Comparison of ENCODE assay signal across 10 cellular contexts in the genomic region with DNA sequence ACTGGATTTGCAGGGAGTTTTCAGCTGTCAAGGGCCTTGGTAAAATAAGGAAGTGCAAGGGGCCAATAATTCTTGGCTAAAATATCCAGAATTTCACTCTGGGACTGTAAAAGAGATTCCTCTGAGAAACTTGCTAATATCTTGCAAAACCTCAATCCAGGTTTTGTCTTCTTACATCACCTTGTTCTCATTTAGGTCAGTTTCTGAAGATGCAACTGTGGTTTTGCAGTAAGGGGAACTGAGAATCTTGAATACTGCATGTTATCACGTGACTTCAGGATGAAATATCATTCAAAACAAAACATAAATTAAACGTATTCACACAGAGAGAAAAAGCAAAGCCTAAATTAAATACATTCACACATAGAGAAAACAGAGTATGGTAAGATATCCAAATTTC. TPM values are rescaled to one million over a fixed set of nuclear protein-coding genes. Genes with fewer than 3 reads are reported as not detected.
DNase-seq lines count a peak whose midpoint lies in the region; ATAC-seq and TF ChIP-seq lines count a peak whose summit lies in the region.
"Had no signal": no experiment of that assay in that cellular context is flagged by ENCODE, and none has a peak within 500 bp of the region (broad histone marks: within the 10 kb centered on the region; RNA-seq: fewer than 3 reads in every experiment).

No MANE protein-coding gene starts in this region.

- TF ChIP-seq CTCF in mucosa of descending colon (IDR thresholded peaks at IDR 0.05) = no peak

- H3K9me3 ChIP-seq in mucosa of descending colon = no peaks in the 10 kb centered on the region
- H3K9me3 ChIP-seq: suprapubic skin had no signal

- ATAC-seq in GM18909 (IDR thresholded peaks at IDR 0.05; ENCODE audit: poor library complexity, unreplicated experiment) = peak; percentile 56
- peak; percentile 45 for ATAC-seq in GM21737 (IDR thresholded peaks at IDR 0.05; ENCODE audit: unreplicated experiment)
- ATAC-seq in HG03432 (IDR thresholded peaks at IDR 0.05; ENCODE audit: unreplicated experiment) = peak; percentile 72
- ATAC-seq in mucosa of descending colon = peak; percentile 25

- no peaks in the 10 kb centered on the region for H3K36me3 ChIP-seq in mucosa of descending colon (ENCODE audit: low read depth)
- H3K36me3 ChIP-seq: suprapubic skin had no signal

- DNase-seq in mucosa of descending colon (no peak), HUDEP-2 (lab: John Stamatoyannopoulos, UW; ENCODE audit: unreplicated experiment in 76 of 76) (no peak), HK-2 (ENCODE audit: unreplicated experiment) (no peak), DMS153 (lab: John Stamatoyannopoulos, UW) (no peak)
- DNase-seq: activated gamma-delta T cell, T-helper 9 cell had no signal

- H3K4me3 ChIP-seq in mucosa of descending colon = no peak overlapping the region
- H3K4me3 ChIP-seq: suprapubic skin had no signal

- no peaks in the 10 kb centered on the region for H3K4me1 ChIP-seq in mucosa of descending colon (ENCODE audit: low read depth)

- intact Hi-C loops in mucosa of descending colon (cut with DNase I, micrococcal nuclease) = loop anchor here (10.0 kb wide), 3 partner anchors 139 to 839 kb away; a partner anchor contains a TSS

RNA-seq across cellular contexts. Expression of a gene that starts 35.0 kb away (rescaled TPM):
- 10 to 100 TPM; 15.8 to 22.4 (median 20.2) TPM for total RNA-seq in mucosa of descending colon
